Comparison of ENCODE assay signal across 2 cellular contexts in the genomic region with DNA sequence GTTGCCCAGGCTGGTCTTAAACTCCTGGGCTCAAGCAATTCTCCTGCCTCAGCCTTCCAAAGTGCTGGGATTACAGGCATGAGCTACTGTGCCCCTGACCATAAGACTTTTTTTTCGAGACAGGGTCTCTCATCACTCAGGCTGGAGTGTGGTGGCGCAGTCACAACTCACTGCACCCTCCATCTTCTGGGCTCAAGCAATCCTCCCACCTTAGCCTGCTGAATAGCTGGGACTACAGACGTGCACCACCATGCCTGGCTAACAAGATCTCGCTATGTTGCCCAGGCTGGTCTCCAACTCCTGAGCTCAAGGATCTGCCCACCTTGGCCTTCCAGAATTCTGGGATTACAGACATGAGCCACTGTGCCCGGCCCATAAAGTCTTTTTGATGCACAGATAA.
TF ChIP-seq lines count a peak whose summit lies in the region.

No MANE protein-coding gene starts in this region.

TF ChIP-seq in SK-N-SH, 30 proteins besides CTCF, POLR2A, EP300 and RAD21 (continued from another document):
- TF ChIP-seq CHD2 (IDR thresholded peaks at IDR 0.05; ENCODE audit: low read length, partially characterized antibody) (no peak), RFX5 (IDR thresholded peaks at IDR 0.05; ENCODE audit: low read length) (no peak), SIN3A (IDR thresholded peaks at IDR 0.05; ENCODE audit: borderline replicate concordance, low read depth, low read length) (no peak), FOXJ3 (CRISPR knock-in tag; IDR thresholded peaks at IDR 0.05) (no peak)
- TF ChIP-seq, protein P1, sequence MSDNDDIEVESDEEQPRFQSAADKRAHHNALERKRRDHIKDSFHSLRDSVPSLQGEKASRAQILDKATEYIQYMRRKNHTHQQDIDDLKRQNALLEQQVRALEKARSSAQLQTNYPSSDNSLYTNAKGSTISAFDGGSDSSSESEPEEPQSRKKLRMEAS (IDR thresholded peaks at IDR 0.05; ENCODE audit: low read depth) = no peak
- TF ChIP-seq, protein P2, sequence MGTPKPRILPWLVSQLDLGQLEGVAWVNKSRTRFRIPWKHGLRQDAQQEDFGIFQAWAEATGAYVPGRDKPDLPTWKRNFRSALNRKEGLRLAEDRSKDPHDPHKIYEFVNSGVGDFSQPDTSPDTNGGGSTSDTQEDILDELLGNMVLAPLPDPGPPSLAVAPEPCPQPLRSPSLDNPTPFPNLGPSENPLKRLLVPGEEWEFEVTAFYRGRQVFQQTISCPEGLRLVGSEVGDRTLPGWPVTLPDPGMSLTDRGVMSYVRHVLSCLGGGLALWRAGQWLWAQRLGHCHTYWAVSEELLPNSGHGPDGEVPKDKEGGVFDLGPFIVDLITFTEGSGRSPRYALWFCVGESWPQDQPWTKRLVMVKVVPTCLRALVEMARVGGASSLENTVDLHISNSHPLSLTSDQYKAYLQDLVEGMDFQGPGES (IDR thresholded peaks at IDR 0.05; ENCODE audit: low read depth, low read length) = no peak
TF ChIP-seq in SK-N-SH: peak in this region for 0.

TF ChIP-seq in SK-N-SH treated with all-trans-retinoic acid at 6 μM for 48 hours, 23 proteins besides CTCF, POLR2A, EP300 and RAD21 (continued from another document):
- TF ChIP-seq CREB5 (CRISPR knock-in tag; IDR thresholded peaks at IDR 0.05; ENCODE audit: low read depth) = no peak
TF ChIP-seq in SK-N-SH treated with all-trans-retinoic acid at 6 μM for 48 hours: peak in this region for 0.
